ENCODE assay signal across 9 cellular contexts in the genomic region with DNA sequence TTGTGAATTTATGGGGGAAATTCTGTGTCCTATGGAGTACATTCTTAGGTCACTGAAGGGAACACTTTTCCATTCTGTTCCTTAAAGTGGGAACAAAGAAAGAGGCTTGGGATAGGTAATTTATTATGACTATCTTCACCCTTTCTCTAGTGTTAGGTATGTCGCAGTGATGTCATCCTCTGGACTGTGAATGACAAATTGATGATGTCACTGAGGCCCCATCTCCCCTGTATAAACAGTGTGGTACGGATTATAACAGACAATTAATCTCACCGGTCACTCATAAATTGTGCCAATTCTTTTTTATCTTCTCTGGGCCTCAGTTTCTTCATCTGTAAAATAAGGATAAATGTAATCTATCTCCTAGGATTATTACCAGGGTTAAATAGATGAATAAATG. TPM values are rescaled to one million over a fixed set of nuclear protein-coding genes. Genes with fewer than 3 reads are reported as not detected.
"Had no signal": no experiment of that assay in that cellular context is flagged by ENCODE, and none has a peak within 500 bp of the region (broad histone marks: within the 10 kb centered on the region; RNA-seq: fewer than 3 reads in every experiment).

No MANE protein-coding gene starts in this region.

- H3K27ac Mint-ChIP-seq: IgD-negative memory B cell had no signal

- ATAC-seq: HCT116 had no signal

- H3K4me3 ChIP-seq: GM23248, HAP-1 had no signal

- H3K4me1 Mint-ChIP-seq: IgD-negative memory B cell had no signal

- H3K36me3 ChIP-seq: HAP-1 had no signal

- H3K9ac ChIP-seq: GM23248 had no signal

- DNase-seq: GM23248, GOT3, H7, KG1 had no signal

- H3K9me3 ChIP-seq: HAP-1 had no signal

- H3K9me3 Mint-ChIP-seq: IgD-negative memory B cell had no signal

- H3K4me1 ChIP-seq: HAP-1 had no signal

- H3K4me3 Mint-ChIP-seq: IgD-negative memory B cell had no signal

- H2AFZ ChIP-seq: GM23248 had no signal

- H3K27ac ChIP-seq: GM23248 had no signal

- FAIRE-seq: HTR-8/SVneo had no signal

RNA-seq across cellular contexts. Expression of a gene that starts 23.5 kb away (rescaled TPM):
- total RNA-seq: GM23248, HT-29 had no signal
- polyA plus RNA-seq: GM23248, IgD-negative memory B cell had no signal
